In the genomic region with DNA sequence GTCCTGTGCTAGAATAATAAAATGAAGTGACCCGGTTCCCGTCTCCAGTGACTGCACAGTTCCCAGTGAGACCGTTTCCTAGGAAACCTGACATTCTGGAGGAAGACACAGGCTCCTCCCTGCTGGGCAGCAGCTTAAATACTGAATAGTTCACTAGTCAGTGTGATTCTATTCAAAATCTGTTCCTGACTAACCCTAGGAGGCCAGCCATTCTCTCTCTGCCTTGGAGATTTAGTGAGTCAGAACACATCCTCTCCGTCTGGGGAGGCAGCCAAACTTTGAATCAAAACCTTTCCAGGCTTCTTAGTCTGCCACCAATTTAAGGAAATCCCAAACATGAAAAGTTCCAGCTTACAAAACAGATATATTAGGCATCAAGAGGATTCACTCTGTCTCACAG, we compare ENCODE assay signal across 8 cellular contexts. TPM values are rescaled to one million over a fixed set of nuclear protein-coding genes. Genes with fewer than 3 reads are reported as not detected.
DNase-seq lines count a peak whose midpoint lies in the region; ATAC-seq and TF ChIP-seq lines count a peak whose summit lies in the region.

No MANE protein-coding gene starts in this region.

- H3K4me3 ChIP-seq in HEK293 (ENCODE audit: low read depth, low read length): no peak overlapping the region
- H3K4me3 ChIP-seq in left ventricle myocardium inferior: no peak overlapping the region
- no peak overlapping the region for H3K4me3 ChIP-seq in retinal pigment epithelial cell (ENCODE audit: low read length)

- in situ Hi-C loops in GM13976 (cut with MboI; ENCODE audit: low sequenced_read_pairs, unreplicated experiment): no loop called here

- no peak for TF ChIP-seq CTCF in HEK293 (tag by site-specific recombination; IDR thresholded peaks at IDR 0.05)
- no peak for TF ChIP-seq CTCF in left ventricle myocardium inferior (IDR thresholded peaks at IDR 0.05; ENCODE audit: borderline replicate concordance)
- TF ChIP-seq CTCF in retinal pigment epithelial cell (conservative IDR thresholded peaks at IDR 0.05; ENCODE audit: low read depth, low read length): no peak
- no peak for TF ChIP-seq CTCF in GM13976 (IDR thresholded peaks at IDR 0.05; ENCODE audit: borderline replicate concordance, control extremely low read depth, extremely low read depth, insufficient read depth, missing control alignments)

- CTCF ChIA-PET in HEK293 (lab: Yijun Ruan, JAX): interaction anchor here (0.6 to 0.7 kb wide), 2 partner anchors 70 to 643 kb away, joined by 3 read pairs; no protein-coding TSS in a partner anchor

- H3K36me3 ChIP-seq in HEK293 (ENCODE audit: control insufficient read depth in 2 of 2, insufficient read depth in 1 of 2, low read length in 2 of 2) (peaks cover 0 to 25% of the 10 kb centered on the region in 2 experiments; a peak in 1 of 3 replicates), left ventricle myocardium inferior (peaks cover 3% of the 10 kb centered on the region)

- POLR2A ChIA-PET in HEK293 (lab: Yijun Ruan, JAX): interaction anchor here (1.2 to 2.1 kb wide), 2 partner anchors 11 to 17 kb away, joined by 4 to 11 read pairs; a partner anchor contains a TSS

- no peak for ATAC-seq in GM21529 (IDR thresholded peaks at IDR 0.05; ENCODE audit: unreplicated experiment)

- intact Hi-C loops in left ventricle myocardium inferior (cut with micrococcal nuclease): no loop called here

- H3K9me3 ChIP-seq in HEK293 (ENCODE audit: control insufficient read depth, insufficient read depth, low read depth, low read length) (no peaks in the 10 kb centered on the region), left ventricle myocardium inferior (replicated peaks) (no peaks in the 10 kb centered on the region)

- H3K27me3 ChIP-seq in left ventricle myocardium inferior (ENCODE audit: low read depth): no peaks in the 10 kb centered on the region

- no peak overlapping the region for H3K27ac ChIP-seq in HEK293 (ENCODE audit: extremely low read depth, low read depth, low read length)
- peak overlapping the region; percentile 86 for H3K27ac ChIP-seq in left ventricle myocardium inferior (replicated peaks)

- DNase-seq in amniotic epithelial cell (ENCODE audit: low read depth) (peak; percentile 83), left ventricle myocardium inferior (peak; percentile 30), retinal pigment epithelial cell (ENCODE audit: low read depth) (peak; percentile 70), GM13976 (ENCODE audit: low spot score) (no peak), GDM1 (lab: John Stamatoyannopoulos, UW) (no peak)
- DNase-seq in activated CD4-positive, alpha-beta T cell treated with anti-CD3 and anti-CD28 coated beads, Interleukin-2, amount 50 U/mL, for 4 hours: no peak

- H3K4me1 ChIP-seq in HEK293 (ENCODE audit: control insufficient read depth, insufficient read depth, low read length) (0 out of 2 replicates have a peak, but pooled peaks cover 3% of the 10 kb centered on the region), left ventricle myocardium inferior (peaks cover 21% of the 10 kb centered on the region)

TF ChIP-seq in HEK293, 187 proteins besides CTCF, POLR2A, EP300 and RAD21:
- TF ChIP-seq ZNF214 (tag by site-specific recombination; IDR thresholded peaks at IDR 0.05; ENCODE audit: borderline replicate concordance): no peak
- TF ChIP-seq ZNF76 (tag by site-specific recombination; IDR thresholded peaks at IDR 0.05; ENCODE audit: borderline replicate concordance, low read depth): no peak
- TF ChIP-seq ZFP41 (tag by site-specific recombination; IDR thresholded peaks at IDR 0.05; ENCODE audit: borderline replicate concordance): no peak
- TF ChIP-seq ZNF16 (tag by site-specific recombination; IDR thresholded peaks at IDR 0.05; ENCODE audit: low read depth): no peak
- no peak for TF ChIP-seq ZNF473 (tag by site-specific recombination; IDR thresholded peaks at IDR 0.05)
- peak; percentile 62; the same call in 1 of the 2 replicates for TF ChIP-seq MYNN (tag by site-specific recombination; IDR thresholded peaks at IDR 0.05; ENCODE audit: borderline replicate concordance)
TF ChIP-seq in HEK293: peak in this region for 1.

RNA-seq across cellular contexts. Expression of a gene that starts 11.2 kb away (rescaled TPM):
- total RNA-seq in left ventricle myocardium inferior: 4.1 TPM

RNA-seq across cellular contexts. Expression of a gene that starts 11.3 kb away (rescaled TPM):
- 597 TPM for total RNA-seq in left ventricle myocardium inferior

Comparison
In these comparisons a context has a peak if more than half of its experiments do, and no peak if none do; other contexts are left out.
1. DNase-seq: peak in amniotic epithelial cell (single experiment), left ventricle myocardium inferior (single experiment) and retinal pigment epithelial cell (single experiment); none in GM13976 (single experiment), activated CD4-positive, alpha-beta T cell treated with anti-CD3 and anti-CD28 coated beads, Interleukin-2, amount 50 U/mL, for 4 hours (0 of 2) and GDM1 (single experiment).